In genomic region chr18:73752546-73752945, GRCh38 we compare ENCODE assay signal across 17 cellular contexts.
DNase-seq lines count a peak whose midpoint lies in the region; ATAC-seq, FAIRE-seq and TF ChIP-seq lines count a peak whose summit lies in the region.
"Had no signal": no experiment of that assay in that cellular context is flagged by ENCODE, and none has a peak within 500 bp of the region (broad histone marks: within the 10 kb centered on the region; RNA-seq: fewer than 3 reads in every experiment).

No MANE protein-coding gene starts in this region.

- H3K36me3 ChIP-seq in bronchial epithelial cell (ENCODE audit: control insufficient read depth, insufficient read depth, low read length) (no peaks in the 10 kb centered on the region), keratinocyte (ENCODE audit: control insufficient read depth in 2 of 2, extremely low read depth in 1 of 2, insufficient read depth in 2 of 2, low read length in 2 of 2) (no peaks in the 10 kb centered on the region)
- H3K36me3 ChIP-seq: left lung, ovary, spleen had no signal

- ATAC-seq in GM21390 (IDR thresholded peaks at IDR 0.05; ENCODE audit: unreplicated experiment) = no peak
- no peak for ATAC-seq in HG03342 (IDR thresholded peaks at IDR 0.05; ENCODE audit: unreplicated experiment)
- ATAC-seq in HG02588 (IDR thresholded peaks at IDR 0.05; ENCODE audit: unreplicated experiment) = no peak
- ATAC-seq: activated naive CD8-positive, alpha-beta T cell treated with anti-CD3 and anti-CD28 coated beads, Interleukin-2, amount 50 U/mL, for 24 hours; activated T-cell treated with anti-CD3 and anti-CD28 coated beads, Interleukin-2, amount 50 U/mL, for 4 hours; left lung; stimulated activated naive CD8-positive, alpha-beta T cell treated with anti-CD3 and anti-CD28 coated beads, Interleukin-15, Interleukin-2, amounts not matched to agents 100 U/mL and 50 U/mL, for 24 hours had no signal

- no peak overlapping the region for H2AFZ ChIP-seq in keratinocyte (ENCODE audit: control insufficient read depth, low read length)

- no peak overlapping the region for H3K4me2 ChIP-seq in keratinocyte (ENCODE audit: control insufficient read depth, extremely low read depth, insufficient read depth, low read depth, low read length)

- H3K4me1 ChIP-seq in keratinocyte (ENCODE audit: control insufficient read depth, extremely low read depth, insufficient read depth, low read length) = peaks cover 22% of the 10 kb centered on the region
- H3K4me1 ChIP-seq: left lung, spleen had no signal

- H4K20me1 ChIP-seq in keratinocyte (ENCODE audit: control insufficient read depth, extremely low read depth, insufficient read depth, low read length) = no peaks in the 10 kb centered on the region

- H3K9me3 ChIP-seq in keratinocyte (ENCODE audit: control insufficient read depth, low read depth, low read length) = no peaks in the 10 kb centered on the region
- H3K9me3 ChIP-seq: left lung, ovary, spleen had no signal

- H3K27ac ChIP-seq in keratinocyte (ENCODE audit: control insufficient read depth, insufficient read depth, low read length) = no peak overlapping the region
- H3K27ac ChIP-seq: left lung, ovary, SK-N-MC, spleen had no signal

- no peaks in the 10 kb centered on the region for H3K27me3 ChIP-seq in bronchial epithelial cell (ENCODE audit: control insufficient read depth, insufficient read depth, low read length)
- no peaks in the 10 kb centered on the region for H3K27me3 ChIP-seq in keratinocyte (ENCODE audit: control insufficient read depth, extremely low read depth, insufficient read depth, low read length)
- H3K27me3 ChIP-seq: left lung, ovary, spleen had no signal

- H3K9ac ChIP-seq in keratinocyte (ENCODE audit: control insufficient read depth, extremely low read depth, insufficient read depth, low read length) = no peak overlapping the region

- TF ChIP-seq CTCF in bronchial epithelial cell (IDR thresholded peaks at IDR 0.05; ENCODE audit: insufficient read depth, low read length, severe bottlenecking) (no peak), keratinocyte (optimal IDR thresholded peaks at IDR 0.05 in 1 of 3, IDR thresholded peaks at IDR 0.05 in 1 of 3, conservative IDR thresholded peaks at IDR 0.05 in 1 of 3; ENCODE audit: extremely low read depth in 1 of 3, insufficient read depth in 2 of 3, low read length in 3 of 3) (no peak)

- no peaks in the 10 kb centered on the region for H3K9me1 ChIP-seq in keratinocyte (ENCODE audit: control insufficient read depth, extremely low read depth, insufficient read depth, low read length)

- H3K4me3 ChIP-seq in bronchial epithelial cell (ENCODE audit: low read depth, low read length) = no peak overlapping the region
- H3K4me3 ChIP-seq in keratinocyte (ENCODE audit: control insufficient read depth in 2 of 3, extremely low read depth in 1 of 3, insufficient read depth in 2 of 3, low read depth in 1 of 3, low read length in 3 of 3) = no peak overlapping the region
- H3K4me3 ChIP-seq: left lung, ovary, SK-N-MC, spleen had no signal

- DNase-seq in DMS53 (lab: John Stamatoyannopoulos, UW) (peak; percentile 74), OCI-M1 (lab: John Stamatoyannopoulos, UW) (peak; percentile 41), bronchial epithelial cell (ENCODE audit: low read depth) (peak; percentile 91), keratinocyte (ENCODE audit: low read depth, low spot score) (no peak), NCI-H1105 (lab: John Stamatoyannopoulos, UW) (no peak)
- DNase-seq: activated naive CD8-positive, alpha-beta T cell treated with anti-CD3 and anti-CD28 coated beads, Interleukin-2, amount 50 U/mL, for 24 hours; activated T-cell treated with anti-CD3 and anti-CD28 coated beads, Interleukin-2, amount 50 U/mL, for 4 hours; KBM-7; left lung; NCI-H1417; ovary; spleen; stimulated activated naive CD8-positive, alpha-beta T cell treated with anti-CD3 and anti-CD28 coated beads, Interleukin-15, Interleukin-2, amounts not matched to agents 100 U/mL and 50 U/mL, for 24 hours had no signal

- FAIRE-seq in bronchial epithelial cell (lab: Jason Lieb, UNC) = no peak
- FAIRE-seq in keratinocyte (lab: Jason Lieb, UNC) = peak; percentile 32

- H3K79me2 ChIP-seq in keratinocyte (ENCODE audit: control insufficient read depth, insufficient read depth, low read length) = no peaks in the 10 kb centered on the region

- dilution Hi-C loops in keratinocyte (cut with MboI; ENCODE audit: extremely low pct_ligation_motif_present, low sequenced_read_pairs) = no loop called here

Comparison
In these comparisons a context has a peak if more than half of its experiments do, and no peak if none do; other contexts are left out.
1. DNase-seq: peak in DMS53 (single experiment), OCI-M1 (single experiment) and bronchial epithelial cell (single experiment); none in keratinocyte (single experiment) and NCI-H1105 (single experiment).